8 cellular contexts compared by ENCODE assay signal in the genomic region with DNA sequence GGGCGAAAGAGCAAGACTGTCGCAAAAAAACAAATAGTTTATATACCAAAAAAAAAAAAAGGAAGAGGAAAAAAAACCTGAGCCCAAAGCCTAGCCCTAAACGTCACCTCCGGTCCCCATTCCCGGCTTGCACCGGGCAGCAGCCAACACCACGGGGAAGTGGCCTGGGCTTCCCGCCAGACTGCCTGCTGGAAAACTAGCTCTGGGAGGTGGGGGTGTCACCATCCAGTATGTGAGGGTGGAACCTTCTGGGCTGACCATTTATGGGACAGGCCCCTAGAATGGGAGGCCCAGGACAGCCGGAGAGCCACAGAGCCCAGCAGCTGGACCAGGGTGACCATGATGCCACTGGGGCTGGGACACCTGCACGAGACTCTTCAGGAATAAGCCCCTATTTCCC. TPM values are rescaled to one million over a fixed set of nuclear protein-coding genes. Genes with fewer than 3 reads are reported as not detected.
DNase-seq lines count a peak whose midpoint lies in the region; TF ChIP-seq lines count a peak whose summit lies in the region.
"Had no signal": no experiment of that assay in that cellular context is flagged by ENCODE, and none has a peak within 500 bp of the region (broad histone marks: within the 10 kb centered on the region; RNA-seq: fewer than 3 reads in every experiment).

No MANE protein-coding gene starts in this region.

- H4K8ac ChIP-seq in neuronal stem cell (ENCODE audit: low read depth, low read length) = no peak overlapping the region

- no peaks in the 10 kb centered on the region for H4K20me1 ChIP-seq in OCI-LY1 (ENCODE audit: insufficient read depth, low read length)
- no peaks in the 10 kb centered on the region for H4K20me1 ChIP-seq in fibroblast of lung (ENCODE audit: control insufficient read depth, extremely low read depth, insufficient read depth, low read length)

- TF ChIP-seq POLR2A in transverse colon (IDR thresholded peaks at IDR 0.05) = no peak

- H3K36me3 ChIP-seq in OCI-LY1 (ENCODE audit: insufficient read depth, low read length) (no peaks in the 10 kb centered on the region), fibroblast of lung (ENCODE audit: control insufficient read depth, insufficient read depth, low read length) (no peaks in the 10 kb centered on the region), mucosa of rectum (ENCODE audit: control insufficient read depth in 2 of 2, insufficient read depth in 2 of 2, low read length in 2 of 2) (no peaks in the 10 kb centered on the region), transverse colon (no peaks in the 10 kb centered on the region), neuronal stem cell (replicated peaks in 1 of 2; ENCODE audit: control insufficient read depth in 2 of 2, insufficient read depth in 2 of 2, low read length in 2 of 2) (no peaks in the 10 kb centered on the region)
- H3K36me3 ChIP-seq in CD4-positive, alpha-beta memory T cell (ENCODE audit: insufficient read depth, low read length) = no peaks in the 10 kb centered on the region

- no peak overlapping the region for H3K14ac ChIP-seq in neuronal stem cell (ENCODE audit: low read length)

- H3K27me3 ChIP-seq in OCI-LY1 (ENCODE audit: insufficient read depth, low read length) (no peaks in the 10 kb centered on the region), fibroblast of lung (ENCODE audit: control insufficient read depth, insufficient read depth, low read length) (no peaks in the 10 kb centered on the region), mucosa of rectum (ENCODE audit: control insufficient read depth in 2 of 2, insufficient read depth in 2 of 2, low read length in 2 of 2) (no peaks in the 10 kb centered on the region), transverse colon (peaks cover 21% of the 10 kb centered on the region), neuronal stem cell (ENCODE audit: control insufficient read depth in 3 of 3, insufficient read depth in 3 of 3, low read depth in 1 of 3, low read length in 3 of 3) (peaks cover 0 to 6% (median 2%) of the 10 kb centered on the region in 3 experiments)
- no peaks in the 10 kb centered on the region for H3K27me3 ChIP-seq in CD4-positive, alpha-beta memory T cell (ENCODE audit: insufficient read depth, low read length)

- H3K27ac Mint-ChIP-seq in CD4-positive, alpha-beta memory T cell = peak overlapping the region in 2 of 7 donors; percentile 24 to 67

- H3K36me3 Mint-ChIP-seq in CD4-positive, alpha-beta memory T cell = no peaks in the 10 kb centered on the region

- peaks cover 24 to 57% (median 35%) of the 10 kb centered on the region in 4 donors for H3K4me1 Mint-ChIP-seq in CD4-positive, alpha-beta memory T cell

- H3K9me3 Mint-ChIP-seq in CD4-positive, alpha-beta memory T cell = peaks cover 0 to 1% (median 0%) of the 10 kb centered on the region in 8 donors

- H3K79me2 ChIP-seq in OCI-LY1 (ENCODE audit: insufficient read depth, low read length) (no peaks in the 10 kb centered on the region), fibroblast of lung (ENCODE audit: control insufficient read depth, insufficient read depth, low read length) (no peaks in the 10 kb centered on the region)

- no peaks in the 10 kb centered on the region for H3F3A ChIP-seq in OCI-LY1 (ENCODE audit: insufficient read depth, low read length)

- H2BK5ac ChIP-seq in neuronal stem cell (ENCODE audit: low read length) = no peak overlapping the region

- H4K91ac ChIP-seq in neuronal stem cell (ENCODE audit: low read depth, low read length, poor library complexity) = no peak overlapping the region

- in situ Hi-C loops in transverse colon (cut with MboI; ENCODE audit: low pct_ligation_motif_present in 1 of 4, low pct_unique_long_range_greater_than_20kb in 1 of 4, low sequenced_read_pairs in 3 of 4) = no loop called here

- H2BK12ac ChIP-seq in neuronal stem cell (ENCODE audit: low read length) = no peak overlapping the region

- H3K23ac ChIP-seq in neuronal stem cell (ENCODE audit: low read depth, low read length, poor library complexity) = no peak overlapping the region

- TF ChIP-seq EP300 in transverse colon (IDR thresholded peaks at IDR 0.05; ENCODE audit: low read depth) = no peak

- H3K27ac ChIP-seq in OCI-LY1 (ENCODE audit: low read depth, low read length, poor library complexity, severe bottlenecking) (peak overlapping the region; percentile 20), fibroblast of lung (ENCODE audit: insufficient read depth, low read length) (no peak overlapping the region), mucosa of rectum (ENCODE audit: low read depth in 2 of 2, low read length in 2 of 2) (peak overlapping the region; percentile 61 to 71), transverse colon (peak overlapping the region; percentile 56 to 78 (median 69)), neuronal stem cell (replicated peaks; ENCODE audit: low read length) (no peak overlapping the region)
- H3K27ac ChIP-seq in CD4-positive, alpha-beta memory T cell (ENCODE audit: low read depth, low read length) = no peak overlapping the region

- H3K4me1 ChIP-seq in OCI-LY1 (ENCODE audit: insufficient read depth, low read length, severe bottlenecking) (peaks cover 25% of the 10 kb centered on the region), fibroblast of lung (ENCODE audit: control insufficient read depth, extremely low read depth, insufficient read depth, low read length) (peaks cover 6% of the 10 kb centered on the region), mucosa of rectum (ENCODE audit: control insufficient read depth in 2 of 2, insufficient read depth in 2 of 2, low read length in 2 of 2) (peaks cover 13 to 17% of the 10 kb centered on the region in 2 donors), transverse colon (peaks cover 16 to 48% (median 31%) of the 10 kb centered on the region in 4 donors), neuronal stem cell (ENCODE audit: control insufficient read depth in 2 of 2, insufficient read depth in 1 of 2, low read depth in 1 of 2, low read length in 2 of 2) (peaks cover 0 to 3% of the 10 kb centered on the region in 2 donors)
- H3K4me1 ChIP-seq in CD4-positive, alpha-beta memory T cell (ENCODE audit: insufficient read depth, low read length) = peaks cover 19% of the 10 kb centered on the region

- intact Hi-C loops in transverse colon (cut with DNase I; ENCODE audit: low total_unique reads) = loop anchor here (1.0 kb wide), 1 partner anchor 18 kb away; no protein-coding TSS in a partner anchor
- intact Hi-C loops in CD4-positive, alpha-beta memory T cell (cut with micrococcal nuclease) = no loop called here

- no peaks in the 10 kb centered on the region for H3K27me3 Mint-ChIP-seq in CD4-positive, alpha-beta memory T cell

- H2AFZ ChIP-seq in OCI-LY1 (ENCODE audit: low read length) (no peak overlapping the region), fibroblast of lung (ENCODE audit: low read length) (no peak overlapping the region), neuronal stem cell (ENCODE audit: low read length) (no peak overlapping the region)

- no peak overlapping the region for H3K4me3 Mint-ChIP-seq in CD4-positive, alpha-beta memory T cell

- H3K4ac ChIP-seq in neuronal stem cell (ENCODE audit: low read length) = no peak overlapping the region

- H3K4me2 ChIP-seq in OCI-LY1 (ENCODE audit: low read length) (no peak overlapping the region), fibroblast of lung (ENCODE audit: extremely low read depth, insufficient read depth, low read length) (no peak overlapping the region), neuronal stem cell (ENCODE audit: insufficient read depth, low read length, poor library complexity, severe bottlenecking) (no peak overlapping the region)

- H3K9ac ChIP-seq in OCI-LY1 (ENCODE audit: low read length) = no peak overlapping the region
- no peak overlapping the region for H3K9ac ChIP-seq in fibroblast of lung (ENCODE audit: insufficient read depth, low read length)
- no peak overlapping the region for H3K9ac ChIP-seq in mucosa of rectum (ENCODE audit: low read depth in 1 of 2, low read length in 2 of 2)
- H3K9ac ChIP-seq in neuronal stem cell (ENCODE audit: low read depth, low read length, poor library complexity) = no peak overlapping the region

- POLR2A ChIA-PET in CD4-positive, alpha-beta memory T cell (lab: Charles Lee; ENCODE audit: partially characterized antibody) = interaction anchor here (0.8 kb wide), 2 partner anchors 41 kb away, joined by 3 read pairs; a partner anchor contains a TSS

- no peak overlapping the region for H2AK5ac ChIP-seq in neuronal stem cell (ENCODE audit: low read depth, low read length)

- TF ChIP-seq CTCF in OCI-LY1 (IDR thresholded peaks at IDR 0.05; ENCODE audit: low read length) (no peak), fibroblast of lung (conservative IDR thresholded peaks at IDR 0.05 in 1 of 2, IDR thresholded peaks at IDR 0.05 in 1 of 2; ENCODE audit: low read depth in 1 of 2, low read length in 2 of 2) (no peak), transverse colon (IDR thresholded peaks at IDR 0.05) (no peak)

- no peak overlapping the region for H3K4me3 ChIP-seq in OCI-LY1 (ENCODE audit: low read depth, low read length, poor library complexity, severe bottlenecking)
- no peak overlapping the region for H3K4me3 ChIP-seq in fibroblast of lung (replicated peaks in 1 of 4; ENCODE audit: control extremely low read depth in 1 of 4, insufficient read depth in 1 of 4, low read depth in 3 of 4, low read length in 4 of 4)
- no peak overlapping the region for H3K4me3 ChIP-seq in mucosa of rectum (ENCODE audit: low read length in 2 of 2)
- H3K4me3 ChIP-seq in transverse colon = no peak overlapping the region
- H3K4me3 ChIP-seq in CD4-positive, alpha-beta memory T cell (ENCODE audit: low read length in 2 of 2) = no peak overlapping the region
- no peak overlapping the region for H3K4me3 ChIP-seq in neuronal stem cell (ENCODE audit: low read length in 2 of 2)

- H3K9me3 ChIP-seq in OCI-LY1 (ENCODE audit: low read length) (no peaks in the 10 kb centered on the region), fibroblast of lung (ENCODE audit: control insufficient read depth, insufficient read depth, low read depth, low read length) (no peaks in the 10 kb centered on the region), mucosa of rectum (ENCODE audit: control insufficient read depth in 2 of 2, low read length in 2 of 2) (no peaks in the 10 kb centered on the region), transverse colon (no peaks in the 10 kb centered on the region), neuronal stem cell (replicated peaks in 1 of 2; ENCODE audit: control insufficient read depth in 2 of 2, insufficient read depth in 1 of 2, low read depth in 1 of 2, low read length in 2 of 2) (no peaks in the 10 kb centered on the region)
- H3K9me3 ChIP-seq in CD4-positive, alpha-beta memory T cell (ENCODE audit: control insufficient read depth in 1 of 2, low read length in 2 of 2) = no peaks in the 10 kb centered on the region

- H3K79me1 ChIP-seq in neuronal stem cell (ENCODE audit: low read depth, low read length) = no peaks in the 10 kb centered on the region

- DNase-seq in fibroblast of lung (ENCODE audit: low read depth in 2 of 2) (peak; percentile 33 to 52), transverse colon (peak; percentile 57), neuronal stem cell (ENCODE audit: low spot score) (no peak), GDM1 (lab: John Stamatoyannopoulos, UW) (no peak)
- no peak for DNase-seq in CD4-positive, alpha-beta memory T cell
- DNase-seq: activated CD4-positive, alpha-beta T cell treated with anti-CD3 and anti-CD28 coated beads for 4 hours had no signal

- CTCF ChIA-PET in CD4-positive, alpha-beta memory T cell (lab: Charles Lee; ENCODE audit: partially characterized antibody) = interaction anchor here (0.9 to 1.5 kb wide), 2 partner anchors 43 kb away, joined by 4 to 5 read pairs; no protein-coding TSS in a partner anchor

- 50% methylated on average over 10 of the region's 10 CpGs; no CpG with 5 or more reads in 1 of the 2 donors for WGBS in transverse colon (ENCODE audit: low coverage in 1 of 2), 2 donors
- no CpG with 5 or more reads among the region's 10 CpGs for WGBS in neuronal stem cell (ENCODE audit: extremely low coverage in 2 of 2, insufficient read length in 2 of 2, insufficient replicate concordance in 1 of 2), 2 donors

- no peak overlapping the region for H3K18ac ChIP-seq in neuronal stem cell (ENCODE audit: low read length)

- H3K9me2 ChIP-seq in OCI-LY1 (ENCODE audit: low read depth, low read length) = no peaks in the 10 kb centered on the region

- no peak overlapping the region for H2BK120ac ChIP-seq in neuronal stem cell (ENCODE audit: low read depth, low read length)

- no peak overlapping the region for H2BK15ac ChIP-seq in neuronal stem cell (ENCODE audit: low read length)

RNA-seq across cellular contexts. Expression of a gene that starts 37.3 kb away (rescaled TPM):
- total RNA-seq in fibroblast of lung (under 0.01 and 0.50 TPM in 2 replicates), transverse colon (1 to 10 TPM in 1 of 4 donors, under 1 TPM in 1, not detected in 2; 0.55 to 2.1 TPM)
- 0.06 and 0.75 TPM in 2 replicates for polyA plus RNA-seq in fibroblast of lung
- polyA plus RNA-seq in fibroblast of lung (2012) = 0.73 TPM in 1 of 2 replicates, not detected in the other
- 0.37 and 2.5 TPM in 2 replicates for polyA minus RNA-seq in fibroblast of lung (ENCODE audit: low replicate concordance)
- 10 to 100 TPM; 39.3 to 42.1 TPM for total RNA-seq in CD4-positive, alpha-beta memory T cell
- 10 to 100 TPM; 35.0 to 55.1 TPM for polyA plus RNA-seq in CD4-positive, alpha-beta memory T cell
- not detected for polyA plus RNA-seq in neuronal stem cell (2013, experiment 1 of 2)
- not detected for polyA plus RNA-seq in neuronal stem cell (2013, experiment 2 of 2)

RNA-seq across cellular contexts. Expression of a gene that starts 41.4 kb away (rescaled TPM):
- total RNA-seq in fibroblast of lung (3.9 and 9.1 TPM in 2 replicates), transverse colon (10 to 100 TPM; 28.9 to 69.6 (median 42.7) TPM)
- polyA plus RNA-seq in fibroblast of lung = 2.1 and 3.0 TPM in 2 replicates
- polyA plus RNA-seq in fibroblast of lung (2012) = 2.3 and 3.5 TPM in 2 replicates
- 0.96 and 4.6 TPM in 2 replicates for polyA minus RNA-seq in fibroblast of lung (ENCODE audit: low replicate concordance)
- total RNA-seq in CD4-positive, alpha-beta memory T cell = 100 to 1,000 TPM; 136 to 138 TPM
- polyA plus RNA-seq in CD4-positive, alpha-beta memory T cell = 10 to 100 TPM; 39.8 to 47.9 TPM
- polyA plus RNA-seq in neuronal stem cell (2013, experiment 1 of 2) = 0.81 TPM
- 0.75 TPM for polyA plus RNA-seq in neuronal stem cell (2013, experiment 2 of 2)

RNA-seq across cellular contexts. Expression of a gene that starts 48.2 kb away (rescaled TPM):
- total RNA-seq in fibroblast of lung (2.3 and 4.1 TPM in 2 replicates), transverse colon (10 to 100 TPM; 27.2 to 53.5 (median 32.7) TPM)
- 2.0 and 2.3 TPM in 2 replicates for polyA plus RNA-seq in fibroblast of lung
- 3.3 and 3.4 TPM in 2 replicates for polyA plus RNA-seq in fibroblast of lung (2012)
- polyA minus RNA-seq in fibroblast of lung (ENCODE audit: low replicate concordance) = 10.1 and 11.5 TPM in 2 replicates
- total RNA-seq in CD4-positive, alpha-beta memory T cell = 10 to 100 TPM; 51.6 to 53.9 TPM
- 10 to 100 TPM in 1 of 2 donors, 1 to 10 TPM in 1; 4.3 to 16.7 TPM for polyA plus RNA-seq in CD4-positive, alpha-beta memory T cell
- polyA plus RNA-seq in neuronal stem cell (2013, experiment 1 of 2) = 3.8 TPM
- polyA plus RNA-seq in neuronal stem cell (2013, experiment 2 of 2) = 4.1 TPM

Comparison
In these comparisons a context has a peak if more than half of its experiments do, and no peak if none do; other contexts are left out.
1. H3K27ac ChIP-seq: peak in OCI-LY1 (single experiment), mucosa of rectum (2 of 2) and transverse colon (4 of 4); none in fibroblast of lung (single experiment), CD4-positive, alpha-beta memory T cell (single experiment) and neuronal stem cell (single experiment).
2. DNase-seq: peak in fibroblast of lung (2 of 2) and transverse colon (single experiment); none in CD4-positive, alpha-beta memory T cell (0 of 5), neuronal stem cell (single experiment) and GDM1 (single experiment).
3. RNA of a gene that starts 37.3 kb away (total RNA-seq): 39.3 to 42.1 TPM in CD4-positive, alpha-beta memory T cell; 0.55 to 2.1 TPM in transverse colon and under 0.01 to 0.50 TPM in fibroblast of lung; every median in the first group is over 10 times any median in the second.